In genomic region chr1:25183126-25183980, GRCh38 we compare ENCODE assay signal across 26 cellular contexts.
"Had no signal": no experiment of that assay in that cellular context is flagged by ENCODE, and none has a peak within 500 bp of the region (broad histone marks: within the 10 kb centered on the region; RNA-seq: fewer than 3 reads in every experiment).

No MANE protein-coding gene starts in this region.

- H3K9me3 ChIP-seq: ovary, prostate gland, suprapubic skin, tibial artery had no signal

- H3K4me3 ChIP-seq: ovary, prostate gland, skin epidermis, suprapubic skin, tibial artery had no signal

- H3K36me3 Mint-ChIP-seq: memory B cell; natural killer cell; stimulated activated memory B cell treated with anti-CD40 and anti-IgM and Interleukin-4, amounts not matched to agents 10 μg/mL and 1 μg/mL and 100 μg/mL, for 72 hours had no signal

- H3K36me3 ChIP-seq: ovary, prostate gland, suprapubic skin, tibial artery had no signal

- H3K4me3 Mint-ChIP-seq: activated CD4-positive, alpha-beta T cell treated with anti-CD3 and anti-CD28 coated beads for 36 hours; activated CD8-positive, alpha-beta T cell treated with anti-CD3 and anti-CD28 coated beads, Interleukin-2, amount 10 ng/mL, durations not matched to agents 7 days and 5 days; activated T-cell treated with anti-CD3 and anti-CD28 coated beads, Interleukin-2, amount 50 U/mL, for 24 hours; activated T-helper 17 cell treated with anti-CD3 and anti-CD28 coated beads, Interleukin-2, amount 50 U/mL, for 72 hours; dendritic cell treated with granulocyte-macrophage colony-stimulating factor and Interleukin-4, amounts not matched to agents 40 ng/mL and 50 ng/mL, for 4 days; endodermal cell; memory B cell; natural killer cell; stimulated activated memory B cell treated with anti-CD40 and anti-IgM and Interleukin-4, amounts not matched to agents 10 μg/mL and 1 μg/mL and 100 μg/mL, for 72 hours had no signal

- H3K27me3 Mint-ChIP-seq: activated CD4-positive, alpha-beta T cell treated with anti-CD3 and anti-CD28 coated beads for 36 hours; activated T-cell treated with anti-CD3 and anti-CD28 coated beads, Interleukin-2, amount 50 U/mL, for 24 hours; activated T-helper 17 cell treated with anti-CD3 and anti-CD28 coated beads, Interleukin-2, amount 50 U/mL, for 72 hours had no signal

- ATAC-seq: activated CD4-positive, alpha-beta T cell treated with anti-CD3 and anti-CD28 coated beads for 36 hours; activated CD8-positive, alpha-beta T cell treated with anti-CD3 and anti-CD28 coated beads, Interleukin-2, amount 10 ng/mL, durations not matched to agents 7 days and 5 days; activated T-helper 17 cell treated with anti-CD3 and anti-CD28 coated beads, Interleukin-2, amount 50 U/mL, for 72 hours; esophagus mucosa; left colon; natural killer cell; sciatic nerve; stimulated activated memory B cell treated with anti-CD40 and anti-IgM and Interleukin-4, amounts not matched to agents 10 μg/mL and 1 μg/mL and 100 μg/mL, for 72 hours had no signal

- H3K9me3 Mint-ChIP-seq: activated T-cell treated with anti-CD3 and anti-CD28 coated beads, Interleukin-2, amount 50 U/mL, for 24 hours; activated T-helper 17 cell treated with anti-CD3 and anti-CD28 coated beads, Interleukin-2, amount 50 U/mL, for 72 hours; dendritic cell treated with granulocyte-macrophage colony-stimulating factor and Interleukin-4, amounts not matched to agents 40 ng/mL and 50 ng/mL, for 4 days; memory B cell; natural killer cell; stimulated activated memory B cell treated with anti-CD40 and anti-IgM and Interleukin-4, amounts not matched to agents 10 μg/mL and 1 μg/mL and 100 μg/mL, for 72 hours had no signal

- DNase-seq: activated CD4-positive, alpha-beta T cell treated with anti-CD3 and anti-CD28 coated beads for 36 hours; activated CD4-positive, CD25-positive, alpha-beta regulatory T cell; activated CD8-positive, alpha-beta T cell treated with anti-CD3 and anti-CD28 coated beads, Interleukin-2, amount 10 ng/mL, durations not matched to agents 7 days and 5 days; activated gamma-delta T cell treated with Interleukin-2 at 50 U/mL for 16 hours; activated naive CD4-positive, alpha-beta T cell treated with anti-CD3 and anti-CD28 coated beads, Interleukin-2, amount 50 U/mL, for 16 hours; activated T-cell treated with anti-CD3 and anti-CD28 coated beads, Interleukin-2, amount 50 U/mL, for 24 hours; caudate nucleus; endodermal cell; hippocampal formation; kidney; left colon; natural killer cell; ovary; retina; stimulated activated CD4-positive, alpha-beta T cell treated with anti-CD3 and anti-CD28 coated beads, Interleukin-4, amount 100 ng/mL, for 4 hours; stimulated activated CD8-positive, alpha-beta memory T cell treated with anti-CD3 and anti-CD28 coated beads, Interleukin-4, amount 100 ng/mL, for 48 hours; tibial artery had no signal

- H3K27ac ChIP-seq: ovary, prostate gland, skin epidermis, suprapubic skin, tibial artery had no signal

- H3K4me1 Mint-ChIP-seq: activated CD4-positive, alpha-beta T cell treated with anti-CD3 and anti-CD28 coated beads for 36 hours; activated T-helper 17 cell treated with anti-CD3 and anti-CD28 coated beads, Interleukin-2, amount 50 U/mL, for 72 hours; endodermal cell; memory B cell; natural killer cell; stimulated activated memory B cell treated with anti-CD40 and anti-IgM and Interleukin-4, amounts not matched to agents 10 μg/mL and 1 μg/mL and 100 μg/mL, for 72 hours had no signal

- H3K27me3 ChIP-seq: ovary had no signal

- H3K4me1 ChIP-seq: prostate gland, tibial artery had no signal

- H3K27ac Mint-ChIP-seq: activated CD4-positive, alpha-beta T cell treated with anti-CD3 and anti-CD28 coated beads for 36 hours; activated CD8-positive, alpha-beta T cell treated with anti-CD3 and anti-CD28 coated beads, Interleukin-2, amount 10 ng/mL, durations not matched to agents 7 days and 5 days; activated T-cell treated with anti-CD3 and anti-CD28 coated beads, Interleukin-2, amount 50 U/mL, for 24 hours; activated T-helper 17 cell treated with anti-CD3 and anti-CD28 coated beads, Interleukin-2, amount 50 U/mL, for 72 hours; dendritic cell treated with granulocyte-macrophage colony-stimulating factor and Interleukin-4, amounts not matched to agents 40 ng/mL and 50 ng/mL, for 4 days; endodermal cell; memory B cell; natural killer cell; stimulated activated memory B cell treated with anti-CD40 and anti-IgM and Interleukin-4, amounts not matched to agents 10 μg/mL and 1 μg/mL and 100 μg/mL, for 72 hours had no signal
